ENCODE assay signal across 8 cellular contexts in the genomic region with DNA sequence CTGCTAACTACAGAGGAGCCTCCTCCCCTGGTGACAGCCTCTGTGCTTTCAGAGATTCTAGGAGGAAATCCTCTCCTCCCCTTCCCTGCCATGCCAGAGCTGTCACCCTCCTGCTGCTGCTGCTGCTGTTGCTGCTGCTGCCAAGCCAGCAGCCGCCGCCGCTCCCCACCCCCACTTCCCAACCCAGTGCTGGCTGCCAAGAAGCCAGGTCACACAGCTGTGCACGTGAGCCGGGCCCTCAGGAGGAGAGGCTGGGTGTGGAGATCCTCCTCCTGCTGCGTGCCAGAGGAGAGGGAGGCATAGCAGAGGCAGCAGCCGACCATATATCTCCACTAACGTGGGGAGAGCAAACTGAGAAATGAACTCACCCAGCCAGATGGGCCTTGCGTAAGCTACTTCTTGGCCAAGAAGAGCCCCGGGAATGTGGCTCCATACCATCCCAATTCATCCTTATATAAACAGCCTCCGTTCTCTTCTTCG. TPM values are rescaled to one million over a fixed set of nuclear protein-coding genes. Genes with fewer than 3 reads are reported as not detected.
DNase-seq lines count a peak whose midpoint lies in the region; ATAC-seq and TF ChIP-seq lines count a peak whose summit lies in the region.

No MANE protein-coding gene starts in this region.

- peaks cover 21% of the 10 kb centered on the region for H4K20me1 ChIP-seq in neural progenitor cell (ENCODE audit: low read depth)

- H3K79me2 ChIP-seq in neural progenitor cell (ENCODE audit: low read depth) = no peaks in the 10 kb centered on the region

- no peaks in the 10 kb centered on the region for H3K27me3 ChIP-seq in NT2/D1 (ENCODE audit: insufficient read depth, insufficient read length)
- H3K27me3 ChIP-seq in neural progenitor cell = no peaks in the 10 kb centered on the region

- no peak overlapping the region for H3K4me3 ChIP-seq in NT2/D1 (ENCODE audit: insufficient read length, low read depth)
- H3K4me3 ChIP-seq in fibroblast of mammary gland (ENCODE audit: control insufficient read depth, low read depth, low read length) = no peak overlapping the region
- H3K4me3 ChIP-seq in neural progenitor cell = no peak overlapping the region

- no peak overlapping the region for H3K4me2 ChIP-seq in neural progenitor cell

- no peaks in the 10 kb centered on the region for H3K9me3 Mint-ChIP-seq in neural progenitor cell

- H3K36me3 Mint-ChIP-seq in neural progenitor cell = peaks cover 7% of the 10 kb centered on the region

- no peak overlapping the region for H2AFZ ChIP-seq in neural progenitor cell (replicated peaks)

- H3K4me1 ChIP-seq in NT2/D1 (ENCODE audit: insufficient read depth, insufficient read length) = peaks cover 27% of the 10 kb centered on the region
- H3K4me1 ChIP-seq in neural progenitor cell = peaks cover 16% of the 10 kb centered on the region

- H3K36me3 ChIP-seq in NT2/D1 (ENCODE audit: insufficient read depth, insufficient read length, low read length) (peaks cover 66% of the 10 kb centered on the region), neural progenitor cell (no peaks in the 10 kb centered on the region)

- H3K27ac ChIP-seq in neural progenitor cell = no peak overlapping the region

- peaks cover 2% of the 10 kb centered on the region for H3K27me3 Mint-ChIP-seq in neural progenitor cell (ENCODE audit: insufficient read depth, low read depth)

- H3K9me3 ChIP-seq in NT2/D1 (ENCODE audit: insufficient read depth, low read length) = no peaks in the 10 kb centered on the region
- no peaks in the 10 kb centered on the region for H3K9me3 ChIP-seq in neural progenitor cell (ENCODE audit: low read depth)

- DNase-seq in D341Med (ENCODE audit: low spot score) = peak; percentile 90
- no peak for DNase-seq in NT2/D1 (ENCODE audit: low read depth, low spot score)
- peak; percentile 98 for DNase-seq in fibroblast of mammary gland (ENCODE audit: low read depth)
- DNase-seq in neural progenitor cell (ENCODE audit: low spot score) = peak; percentile 62
- no peak for DNase-seq in SHP77 treated with DMSO at 0.1 percent for 48 hours (lab: John Stamatoyannopoulos, UW)

- H3K9ac ChIP-seq in NT2/D1 (ENCODE audit: insufficient read length, low read depth) (peak overlapping the region; percentile 17), neural progenitor cell (no peak overlapping the region)

- no peaks in the 10 kb centered on the region for H3F3A ChIP-seq in neural progenitor cell (ENCODE audit: low read depth)

- H3K4me3 Mint-ChIP-seq in neural progenitor cell = no peak overlapping the region

- H3K4me1 Mint-ChIP-seq in neural progenitor cell = peaks cover 16% of the 10 kb centered on the region

- ATAC-seq in HG02852 (IDR thresholded peaks at IDR 0.05; ENCODE audit: unreplicated experiment) = no peak
- no peak for ATAC-seq in HG03442 (IDR thresholded peaks at IDR 0.05; ENCODE audit: unreplicated experiment)
- ATAC-seq in HG03095 (IDR thresholded peaks at IDR 0.05; ENCODE audit: unreplicated experiment) = no peak

- H3K27ac Mint-ChIP-seq in neural progenitor cell = no peak overlapping the region

- TF ChIP-seq CTCF in fibroblast of mammary gland (conservative IDR thresholded peaks at IDR 0.05; ENCODE audit: control insufficient read depth, insufficient read depth, low read depth, low read length) = no peak
- TF ChIP-seq CTCF in neural progenitor cell (IDR thresholded peaks at IDR 0.05) = no peak

RNA-seq across cellular contexts. Expression of gene CRY2, which starts 12.4 kb away (rescaled TPM):
- 15.8 and 18.7 TPM in 2 replicates for total RNA-seq in neural progenitor cell (ENCODE audit: low replicate concordance)

RNA-seq across cellular contexts. Expression of gene MAPK8IP1, which starts 25.8 kb away (rescaled TPM):
- total RNA-seq in neural progenitor cell (ENCODE audit: low replicate concordance) = 3.7 and 11.0 TPM in 2 replicates

RNA-seq across cellular contexts. Expression of gene FREY1, which starts 47.4 kb away (rescaled TPM):
- 0.99 TPM in 1 of 2 replicates, not detected in the other for total RNA-seq in neural progenitor cell (ENCODE audit: low replicate concordance)

RNA-seq across cellular contexts. Expression of gene SLC35C1, which starts 54.8 kb away (rescaled TPM):
- total RNA-seq in neural progenitor cell (ENCODE audit: low replicate concordance) = 1.3 and 3.2 TPM in 2 replicates

RNA-seq across cellular contexts. Expression of gene PEX16, which starts 58.0 kb away (rescaled TPM):
- 11.6 and 26.5 TPM in 2 replicates for total RNA-seq in neural progenitor cell (ENCODE audit: low replicate concordance)

Comparison
In these comparisons a context has a peak if more than half of its experiments do, and no peak if none do; other contexts are left out.
1. DNase-seq: peak in D341Med (single experiment), fibroblast of mammary gland (single experiment) and neural progenitor cell (single experiment); none in NT2/D1 (single experiment) and SHP77 treated with DMSO at 0.1 percent for 48 hours (single experiment).